ENCODE assay signal across 17 cellular contexts in the genomic region with DNA sequence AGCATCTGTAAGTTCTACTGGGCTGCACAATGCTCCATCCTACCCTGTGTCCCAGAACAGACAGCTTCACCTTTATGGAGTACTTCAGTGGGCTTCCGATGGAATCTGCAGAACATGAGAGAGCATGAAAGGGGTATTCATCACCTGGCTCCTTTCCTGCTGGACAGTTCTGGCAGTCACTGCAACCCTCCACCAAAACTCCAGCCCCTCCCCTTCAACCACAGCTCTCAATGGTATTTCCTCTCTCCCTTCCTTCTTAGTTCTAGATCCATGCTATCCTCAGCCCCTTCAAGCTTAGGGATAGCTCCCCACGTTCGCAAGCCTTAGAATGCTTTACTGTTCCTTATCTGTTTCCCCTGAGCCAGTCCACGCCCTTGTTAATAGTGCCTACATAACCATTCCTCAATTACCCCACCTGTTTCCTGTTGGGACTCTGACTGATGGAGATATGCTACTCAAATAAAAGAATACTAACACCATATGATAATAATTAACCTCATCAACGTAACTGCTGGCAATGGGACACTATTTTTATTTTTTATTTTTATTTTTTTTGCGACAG. TPM values are rescaled to one million over a fixed set of nuclear protein-coding genes. Genes with fewer than 3 reads are reported as not detected.
DNase-seq lines count a peak whose midpoint lies in the region; ATAC-seq, FAIRE-seq and TF ChIP-seq lines count a peak whose summit lies in the region.
"Had no signal": no experiment of that assay in that cellular context is flagged by ENCODE, and none has a peak within 500 bp of the region (broad histone marks: within the 10 kb centered on the region; RNA-seq: fewer than 3 reads in every experiment).

No MANE protein-coding gene starts in this region.

- no peaks in the 10 kb centered on the region for H3K36me3 Mint-ChIP-seq in activated naive CD4-positive, alpha-beta T cell treated with anti-CD3 and anti-CD28 coated beads, Interleukin-2, amount 50 U/mL, for 72 hours

- TF ChIP-seq CTCF in MM.1S (IDR thresholded peaks at IDR 0.05; ENCODE audit: low read length) (no peak), HepG2 (CRISPR knock-in tag; IDR thresholded peaks at IDR 0.05) (no peak), PC-9 (conservative IDR thresholded peaks at IDR 0.05) (no peak)

- H3K9me2 ChIP-seq in MM.1S (replicated peaks; ENCODE audit: insufficient read depth, low read length): no peaks in the 10 kb centered on the region
- no peaks in the 10 kb centered on the region for H3K9me2 ChIP-seq in PC-9 (ENCODE audit: insufficient read depth)

- intact Hi-C loops in HepG2 (cut with micrococcal nuclease; ENCODE audit: unreplicated experiment): no loop called here
- intact Hi-C loops in PC-9 (cut with micrococcal nuclease; ENCODE audit: unreplicated experiment): loop anchor here (2.0 kb wide), 2 partner anchors 17 to 33 kb away; no protein-coding TSS in a partner anchor

- no peak for TF ChIP-seq POLR2A in HepG2 (IDR thresholded peaks at IDR 0.05; ENCODE audit: insufficient read depth in 1 of 2, low read depth in 2 of 2, low read length in 2 of 2)

- H3K9me3 ChIP-seq in MM.1S (replicated peaks; ENCODE audit: insufficient read depth, low read length) (no peaks in the 10 kb centered on the region), adipocyte (ENCODE audit: control insufficient read depth, low read length) (no peaks in the 10 kb centered on the region), HepG2 (ENCODE audit: low read length) (no peaks in the 10 kb centered on the region), PC-9 (ENCODE audit: insufficient read depth, low read depth) (no peaks in the 10 kb centered on the region)
- H3K9me3 ChIP-seq: left ventricle myocardium inferior, prostate gland had no signal

- H3F3A ChIP-seq in MM.1S (ENCODE audit: insufficient read depth, low read length) (peaks cover 84% of the 10 kb centered on the region), PC-9 (ENCODE audit: insufficient read depth, low read depth) (peaks cover 4% of the 10 kb centered on the region; the same call in 1 of the 2 replicates)

- no peak overlapping the region for H3K27ac Mint-ChIP-seq in activated naive CD4-positive, alpha-beta T cell treated with anti-CD3 and anti-CD28 coated beads, Interleukin-2, amount 50 U/mL, for 72 hours

- CTCF ChIA-PET in HepG2 (lab: Yijun Ruan, JAX; ENCODE audit: low intra/inter-chr PET ratio, low total read pairs) (no interaction called here), PC-9 (lab: Charles Lee) (interaction anchor here (0.5 kb wide), 1 partner anchor 11 kb away, joined by 7 read pairs; no protein-coding TSS in a partner anchor)

- H3K9ac ChIP-seq in MM.1S (ENCODE audit: low read length): no peak overlapping the region
- peak overlapping the region; percentile 20 for H3K9ac ChIP-seq in adipocyte (ENCODE audit: low read length)
- no peak overlapping the region for H3K9ac ChIP-seq in HepG2 (ENCODE audit: insufficient read depth, low read depth, low read length)

- peaks cover 99% of the 10 kb centered on the region for H3K79me2 ChIP-seq in ACC112 (ENCODE audit: control insufficient read depth, insufficient read depth, low read length, unreplicated experiment)
- peaks cover 100% of the 10 kb centered on the region for H3K79me2 ChIP-seq in MM.1S (ENCODE audit: low read length)
- peaks cover 97% of the 10 kb centered on the region for H3K79me2 ChIP-seq in HepG2 (ENCODE audit: insufficient read depth, low read length)
- peaks cover 10% of the 10 kb centered on the region for H3K79me2 ChIP-seq in PC-9 (ENCODE audit: low read depth)

- peaks cover 97% of the 10 kb centered on the region for H3K4me1 ChIP-seq in ACC112 (ENCODE audit: control insufficient read depth, insufficient read depth, low read length, unreplicated experiment)
- peaks cover 94% of the 10 kb centered on the region for H3K4me1 ChIP-seq in MM.1S (ENCODE audit: low read length)
- H3K4me1 ChIP-seq in adipocyte (ENCODE audit: control insufficient read depth, insufficient read depth, low read length): peaks cover 83% of the 10 kb centered on the region
- peaks cover 92% of the 10 kb centered on the region for H3K4me1 ChIP-seq in HepG2 (ENCODE audit: insufficient read depth, low read length)
- H3K4me1 ChIP-seq in PC-9 (replicated peaks; ENCODE audit: insufficient read depth): 0 out of 2 replicates have a peak, but pooled peaks cover 8% of the 10 kb centered on the region

- FAIRE-seq in HepG2 (lab: Jason Lieb, UNC): no peak
- FAIRE-seq: bronchial epithelial cell, D721Med had no signal

- H3K27me3 ChIP-seq in ACC112 (ENCODE audit: insufficient read depth, low read length) (no peaks in the 10 kb centered on the region), MM.1S (replicated peaks; ENCODE audit: insufficient read depth, low read length) (no peaks in the 10 kb centered on the region), adipocyte (replicated peaks; ENCODE audit: control insufficient read depth, insufficient read depth, low read length) (no peaks in the 10 kb centered on the region), HepG2 (ENCODE audit: control insufficient read depth in 1 of 2, insufficient read depth in 2 of 2, low read length in 2 of 2) (no peaks in the 10 kb centered on the region), PC-9 (ENCODE audit: insufficient read depth, low read depth) (no peaks in the 10 kb centered on the region)

- H3K36me3 ChIP-seq in ACC112 (ENCODE audit: insufficient read depth, low read length) (peaks cover 14% of the 10 kb centered on the region; the same call in 1 of the 2 replicates), MM.1S (replicated peaks; ENCODE audit: insufficient read depth, low read length) (no peaks in the 10 kb centered on the region; the same call in 1 of the 2 replicates), adipocyte (ENCODE audit: control insufficient read depth, insufficient read depth, low read length, severe bottlenecking) (peaks cover 9% of the 10 kb centered on the region), HepG2 (replicated peaks in 1 of 2; ENCODE audit: control insufficient read depth in 1 of 2, insufficient read depth in 2 of 2, low read length in 2 of 2) (peaks cover 9 to 20% of the 10 kb centered on the region in 2 experiments), PC-9 (ENCODE audit: low read depth) (no peaks in the 10 kb centered on the region)
- H3K36me3 ChIP-seq: left ventricle myocardium inferior, prostate gland had no signal

- H3K4me2 ChIP-seq in MM.1S (ENCODE audit: low read depth, low read length): no peak overlapping the region; the same call in 1 of the 2 replicates
- H3K4me2 ChIP-seq in HepG2 (ENCODE audit: low read depth, low read length): no peak overlapping the region
- H3K4me2 ChIP-seq in PC-9: no peak overlapping the region

- no peak for ATAC-seq in HepG2
- ATAC-seq in activated naive CD4-positive, alpha-beta T cell treated with anti-CD3 and anti-CD28 coated beads, Interleukin-2, amount 50 U/mL, for 72 hours: no peak

- 93% methylated on average over 6 of the region's 6 CpGs for WGBS in HepG2 (ENCODE audit: low lambda C conversion rate)

- in situ Hi-C loops in HepG2 (cut with HindIII; ENCODE audit: extremely low pct_ligation_motif_present, low pct_unique_long_range_greater_than_20kb): no loop called here

- H2AFZ ChIP-seq in ACC112 (ENCODE audit: low read length, unreplicated experiment): no peak overlapping the region
- H2AFZ ChIP-seq in MM.1S (ENCODE audit: low read length): no peak overlapping the region
- H2AFZ ChIP-seq in HepG2 (ENCODE audit: low read length): no peak overlapping the region
- H2AFZ ChIP-seq in PC-9: no peak overlapping the region

- POLR2A ChIA-PET in HepG2 (lab: Yijun Ruan, JAX) (interaction anchor here (4.6 kb wide), 1 partner anchor 26 kb away, joined by 24 read pairs; a partner anchor contains a TSS), PC-9 (lab: Charles Lee; ENCODE audit: unreplicated experiment) (no interaction called here)

- H3K9me3 Mint-ChIP-seq in activated naive CD4-positive, alpha-beta T cell treated with anti-CD3 and anti-CD28 coated beads, Interleukin-2, amount 50 U/mL, for 72 hours: no peaks in the 10 kb centered on the region
- H3K9me3 Mint-ChIP-seq: naive B cell had no signal

- TF ChIP-seq RAD21 in HepG2 (CRISPR knock-in tag; IDR thresholded peaks at IDR 0.05): no peak

- DNase-seq in MM.1S: no peak
- DNase-seq in adipocyte (ENCODE audit: low read depth): no peak
- no peak for DNase-seq in HepG2 (ENCODE audit: low spot score)
- no peak for DNase-seq in NCI-H1105 (lab: John Stamatoyannopoulos, UW)
- DNase-seq in activated naive CD4-positive, alpha-beta T cell treated with anti-CD3 and anti-CD28 coated beads, Interleukin-2, amount 50 U/mL, for 72 hours (ENCODE audit: low spot score in 2 of 2): no peak
- no peak for DNase-seq in NOMO-1 treated with dmso at 0.1 percent for 144 hours (lab: John Stamatoyannopoulos, UW; ENCODE audit: unreplicated experiment)
- DNase-seq in PC-9: no peak
- DNase-seq: activated CD4-positive, alpha-beta T cell treated with anti-CD3 and anti-CD28 coated beads for 1 hour; effector CD8-positive, alpha-beta T cell; left ventricle myocardium inferior; naive B cell; NCI-H1694; NCI-H524 had no signal

- H3K27ac ChIP-seq in ACC112 (ENCODE audit: low read depth, low read length) (peak overlapping the region; percentile 96), MM.1S (ENCODE audit: low read length) (peak overlapping the region; percentile 26; the same call in 1 of the 2 replicates), HepG2 (ENCODE audit: extremely low read length, insufficient read depth, low read length) (no peak overlapping the region), PC-9 (no peak overlapping the region)
- H3K27ac ChIP-seq: prostate gland had no signal

- BruUV-seq in HepG2 (replicated peaks; lab: Mats Ljungman, UMichigan): no TSS peak
- BruUV-seq in PC-9 (replicated peaks; lab: Mats Ljungman, UMichigan): no TSS peak

- TF ChIP-seq EP300 in HepG2 (IDR thresholded peaks at IDR 0.05; ENCODE audit: low read depth in 2 of 2, low read length in 2 of 2) (no peak), HepG2 (CRISPR knock-in tag; IDR thresholded peaks at IDR 0.05; ENCODE audit: borderline replicate concordance) (no peak)

- H4K20me1 ChIP-seq in MM.1S (ENCODE audit: insufficient read depth, low read length): no peaks in the 10 kb centered on the region
- peaks cover 24% of the 10 kb centered on the region for H4K20me1 ChIP-seq in HepG2 (ENCODE audit: insufficient read depth, low read length)
- no peaks in the 10 kb centered on the region; the same call in 1 of the 2 replicates for H4K20me1 ChIP-seq in PC-9 (ENCODE audit: insufficient read depth)

- H3K4me3 ChIP-seq in ACC112 (ENCODE audit: low read depth, low read length): no peak overlapping the region
- no peak overlapping the region for H3K4me3 ChIP-seq in MM.1S (ENCODE audit: low read length)
- no peak overlapping the region for H3K4me3 ChIP-seq in adipocyte (ENCODE audit: low read length)
- H3K4me3 ChIP-seq in HepG2 (replicated peaks in 1 of 3; ENCODE audit: insufficient read depth in 1 of 3, low read depth in 2 of 3, low read length in 3 of 3): no peak overlapping the region
- H3K4me3 ChIP-seq in PC-9: no peak overlapping the region
- H3K4me3 ChIP-seq: left ventricle myocardium inferior, prostate gland had no signal

RNA-seq across cellular contexts. Expression of a gene that starts 26.8 kb away (rescaled TPM):
- total RNA-seq in HepG2 (2016; rRNA removed; fragmentation: Illumina TruSeq; extraction: Trizol) (40.5 and 49.1 TPM in 2 replicates), PC-9 (2021) (28.1 and 40.9 TPM in 2 replicates)
- total RNA-seq in HepG2 (2016; cell fraction: cytosol; rRNA removed; fragmentation: Illumina TruSeq; extraction: Trizol; ENCODE audit: low read depth): 4.0 and 4.7 TPM in 2 replicates
- total RNA-seq in HepG2 (2016; cell fraction: insoluble cytoplasmic fraction; rRNA removed; fragmentation: Illumina TruSeq; extraction: Trizol): 36.8 and 47.0 TPM in 2 replicates
- 24.9 and 25.7 TPM in 2 replicates for total RNA-seq in HepG2 (2016; cell fraction: membrane; rRNA removed; fragmentation: Illumina TruSeq; extraction: Trizol)
- 50.0 and 60.1 TPM in 2 replicates for total RNA-seq in HepG2 (2016; cell fraction: nucleus; rRNA removed; fragmentation: Illumina TruSeq; extraction: Trizol)
- 68.2 and 72.5 TPM in 2 replicates for polyA plus RNA-seq in HepG2 (2011; rRNA removed)
- 51.1 and 62.3 TPM in 2 replicates for polyA plus RNA-seq in HepG2 (2011; cell fraction: cytosol; rRNA removed)
- 100.0 and 109 TPM in 2 replicates for polyA plus RNA-seq in HepG2 (2011; cell fraction: nucleus; rRNA removed)
- 42.0 and 55.5 TPM in 2 replicates for polyA plus RNA-seq in HepG2 (2012)
- 2.3 and 2.5 TPM in 2 replicates for polyA plus RNA-seq in HepG2 (2016; cell fraction: cytosol; fragmentation: Illumina TruSeq; extraction: Trizol; ENCODE audit: low read depth)
- 27.8 and 31.3 TPM in 2 replicates for polyA plus RNA-seq in HepG2 (2016; cell fraction: insoluble cytoplasmic fraction; fragmentation: Illumina TruSeq; extraction: Trizol; ENCODE audit: low read depth)
- 11.1 and 12.4 TPM in 2 replicates for polyA plus RNA-seq in HepG2 (2016; cell fraction: membrane; fragmentation: Illumina TruSeq; extraction: Trizol; ENCODE audit: low read depth)
- 72.8 and 73.2 TPM in 2 replicates for polyA plus RNA-seq in HepG2 (2016; cell fraction: nucleus; fragmentation: Illumina TruSeq; extraction: Trizol; ENCODE audit: insufficient read depth, low read depth)
- polyA minus RNA-seq in HepG2 (2011; rRNA and poly(A)+ RNA removed; ENCODE audit: low replicate concordance): 21.3 and 119 TPM in 2 replicates
- 67.1 and 80.2 TPM in 2 replicates for polyA minus RNA-seq in HepG2 (2011; cell fraction: cytosol; rRNA and poly(A)+ RNA removed)
- polyA minus RNA-seq in HepG2 (2011; cell fraction: nucleus; rRNA and poly(A)+ RNA removed): 60.0 and 64.5 TPM in 2 replicates
- total RNA-seq in activated naive CD4-positive, alpha-beta T cell treated with anti-CD3 and anti-CD28 coated beads, Interleukin-2, amount 50 U/mL, for 72 hours: 1 to 10 TPM; 3.2 to 3.8 TPM

Comparison
In these comparisons a context has a peak if more than half of its experiments do, and no peak if none do; other contexts are left out.
1. H3K27ac ChIP-seq: peak in ACC112 (single experiment) and MM.1S (single experiment); none in HepG2 (single experiment) and PC-9 (single experiment).